Comparison of ENCODE assay signal across 22 cellular contexts in the genomic region with DNA sequence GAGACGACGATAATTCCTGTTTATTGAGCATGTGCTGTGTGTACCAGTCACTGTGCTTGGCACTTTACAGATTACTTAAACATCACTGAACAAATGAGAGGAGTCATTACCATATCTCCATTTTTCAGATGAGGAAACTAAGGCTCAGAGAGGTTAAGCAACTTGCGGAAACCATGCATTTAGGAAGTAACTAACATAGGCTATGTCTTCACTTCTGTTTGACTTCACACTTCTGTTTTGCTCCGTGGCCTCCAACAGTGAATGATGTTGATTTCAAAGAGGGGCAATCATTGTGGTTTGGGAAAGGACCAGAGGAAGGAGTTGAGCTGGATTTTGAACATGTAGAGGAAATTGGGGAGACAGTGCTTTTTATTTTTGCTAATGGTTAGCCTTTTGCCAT.
"Had no signal": no experiment of that assay in that cellular context is flagged by ENCODE, and none has a peak within 500 bp of the region (broad histone marks: within the 10 kb centered on the region; RNA-seq: fewer than 3 reads in every experiment).

No MANE protein-coding gene starts in this region.

- H3K4me1 Mint-ChIP-seq: activated CD4-positive, alpha-beta T cell treated with anti-CD3 and anti-CD28 coated beads, Interleukin-2, amount 10 ng/mL, durations not matched to agents 7 days and 5 days had no signal

- H3K4me3 ChIP-seq: hepatocyte, transverse colon, vagina had no signal

- H3K4me3 Mint-ChIP-seq: activated CD4-positive, alpha-beta T cell treated with anti-CD3 and anti-CD28 coated beads, Interleukin-2, amount 10 ng/mL, durations not matched to agents 7 days and 5 days; activated CD8-positive, alpha-beta T cell treated with anti-CD3 and anti-CD28 coated beads, Interleukin-2, amount 10 ng/mL, durations not matched to agents 7 days and 5 days; activated naive CD4-positive, alpha-beta T cell treated with anti-CD3 and anti-CD28 coated beads for 36 hours; activated naive CD8-positive, alpha-beta T cell treated with anti-CD3 and anti-CD28 coated beads, Interleukin-2, amount 50 U/mL, for 24 hours; activated T-cell treated with anti-CD3 and anti-CD28 coated beads, Interleukin-2, amount 50 U/mL, for 24 hours; brain; endodermal cell had no signal

- H3K27me3 ChIP-seq: hepatocyte, transverse colon, vagina had no signal

- H2AFZ ChIP-seq: hepatocyte had no signal

- ATAC-seq: activated CD4-positive, CD25-positive, alpha-beta regulatory T cell treated with anti-CD3 and anti-CD28 coated beads, Interleukin-2, amount 50 U/mL, for 24 hours; activated CD8-positive, alpha-beta T cell treated with anti-CD3 and anti-CD28 coated beads, Interleukin-2, amount 10 ng/mL, durations not matched to agents 7 days and 5 days; activated naive CD8-positive, alpha-beta T cell treated with anti-CD3 and anti-CD28 coated beads, Interleukin-2, amount 50 U/mL, for 24 hours; left colon; stimulated activated naive CD8-positive, alpha-beta T cell treated with anti-CD3 and anti-CD28 coated beads, Interleukin-15, Interleukin-2, amounts not matched to agents 100 U/mL and 50 U/mL, for 24 hours had no signal

- H3K9me3 Mint-ChIP-seq: activated naive CD8-positive, alpha-beta T cell treated with anti-CD3 and anti-CD28 coated beads, Interleukin-2, amount 50 U/mL, for 24 hours had no signal

- H3K4me1 ChIP-seq: vagina had no signal

- H3K4me2 ChIP-seq: hepatocyte had no signal

- H3K27me3 Mint-ChIP-seq: activated CD4-positive, alpha-beta T cell treated with anti-CD3 and anti-CD28 coated beads, Interleukin-2, amount 10 ng/mL, durations not matched to agents 7 days and 5 days; activated naive CD8-positive, alpha-beta T cell treated with anti-CD3 and anti-CD28 coated beads, Interleukin-2, amount 50 U/mL, for 24 hours; activated T-cell treated with anti-CD3 and anti-CD28 coated beads, Interleukin-2, amount 50 U/mL, for 24 hours; brain had no signal

- H3K27ac Mint-ChIP-seq: activated CD4-positive, alpha-beta T cell treated with anti-CD3 and anti-CD28 coated beads, Interleukin-2, amount 10 ng/mL, durations not matched to agents 7 days and 5 days; activated CD8-positive, alpha-beta T cell treated with anti-CD3 and anti-CD28 coated beads, Interleukin-2, amount 10 ng/mL, durations not matched to agents 7 days and 5 days; activated naive CD4-positive, alpha-beta T cell treated with anti-CD3 and anti-CD28 coated beads for 36 hours; activated naive CD8-positive, alpha-beta T cell treated with anti-CD3 and anti-CD28 coated beads, Interleukin-2, amount 50 U/mL, for 24 hours; activated T-cell treated with anti-CD3 and anti-CD28 coated beads, Interleukin-2, amount 50 U/mL, for 24 hours; activated T-helper 2 cell treated with anti-CD3 and anti-CD28 coated beads, Interferon-gamma antibody, Interleukin-2, Interleukin-4, amounts not matched to agents 10 μg/mL and 5 μg/mL and 100 μg/mL, durations not matched to agents 14 hours and 24 hours and 36 hours; brain; endodermal cell had no signal

- DNase-seq: activated CD4-positive, alpha-beta T cell treated with anti-CD3 and anti-CD28 coated beads, Interleukin-2, amount 10 ng/mL, durations not matched to agents 7 days and 5 days; activated CD8-positive, alpha-beta T cell treated with anti-CD3 and anti-CD28 coated beads, Interleukin-2, amount 10 ng/mL, durations not matched to agents 7 days and 5 days; activated naive CD4-positive, alpha-beta T cell treated with anti-CD3 and anti-CD28 coated beads for 36 hours; activated naive CD8-positive, alpha-beta T cell treated with anti-CD3 and anti-CD28 coated beads, Interleukin-2, amount 50 U/mL, for 24 hours; activated T-cell treated with anti-CD3 and anti-CD28 coated beads, Interleukin-2, amount 50 U/mL, for 24 hours; anterior cingulate cortex; central memory CD4-positive, alpha-beta T cell; endodermal cell; foreskin fibroblast; left colon; midbrain; stimulated activated CD4-positive, alpha-beta T cell treated with anti-CD3 and anti-CD28 coated beads, Interleukin-2, amount 100 ng/mL, for 24 hours; stimulated activated naive CD8-positive, alpha-beta T cell treated with anti-CD3 and anti-CD28 coated beads, Interleukin-15, Interleukin-2, amounts not matched to agents 100 U/mL and 50 U/mL, for 24 hours; substantia nigra; T1000; transverse colon had no signal

- H3K27ac ChIP-seq: epithelial cell of prostate, hepatocyte, transverse colon, vagina had no signal
